In genomic region chr3:55718074-55718473, GRCh38 we compare ENCODE assay signal across 21 cellular contexts.
DNase-seq lines count a peak whose midpoint lies in the region; ATAC-seq, FAIRE-seq and TF ChIP-seq lines count a peak whose summit lies in the region.
"Had no signal": no experiment of that assay in that cellular context is flagged by ENCODE, and none has a peak within 500 bp of the region (broad histone marks: within the 10 kb centered on the region; RNA-seq: fewer than 3 reads in every experiment).

No MANE protein-coding gene starts in this region.

- no peaks in the 10 kb centered on the region for H3F3A ChIP-seq in smooth muscle cell (ENCODE audit: low read depth)

- H3K9me3 ChIP-seq in smooth muscle cell (replicated peaks; ENCODE audit: low read depth): no peaks in the 10 kb centered on the region
- H3K9me3 ChIP-seq: BLaER1 had no signal

- no peaks in the 10 kb centered on the region for H3K79me2 ChIP-seq in smooth muscle cell (ENCODE audit: low read depth)

- 26% methylated on average over 4 of the region's 4 CpGs for WGBS in smooth muscle cell (ENCODE audit: low lambda C conversion rate)

- H2AFZ ChIP-seq in smooth muscle cell (ENCODE audit: low read depth): no peak overlapping the region
- H2AFZ ChIP-seq: GM23338 had no signal

- no peaks in the 10 kb centered on the region for H3K4me1 ChIP-seq in smooth muscle cell (ENCODE audit: low read depth)

- H3K27me3 ChIP-seq in smooth muscle cell (ENCODE audit: low read depth): no peaks in the 10 kb centered on the region
- H3K27me3 ChIP-seq: BLaER1 had no signal

- no peak overlapping the region for H3K9ac ChIP-seq in smooth muscle cell (ENCODE audit: low read depth)
- H3K9ac ChIP-seq: BLaER1 had no signal

- H3K4me3 ChIP-seq in smooth muscle cell: no peak overlapping the region
- H3K4me3 ChIP-seq: BLaER1, GM23338 had no signal

- ATAC-seq in HG02852 (IDR thresholded peaks at IDR 0.05; ENCODE audit: unreplicated experiment): no peak
- ATAC-seq: CD8-positive, alpha-beta T cell; GM23338; HCT116 had no signal

- H3K4me2 ChIP-seq in smooth muscle cell: peak overlapping the region; percentile 10
- H3K4me2 ChIP-seq: BLaER1, GM23338 had no signal

- FAIRE-seq in endometrium (lab: Jason Lieb, UNC): peak; percentile 4
- FAIRE-seq: D721Med had no signal

- TF ChIP-seq CTCF in smooth muscle cell (IDR thresholded peaks at IDR 0.05; ENCODE audit: borderline replicate concordance, insufficient read depth, poor library complexity, severe bottlenecking): no peak

- peak; percentile 26 for DNase-seq in NCI-H146 (lab: John Stamatoyannopoulos, UW)
- DNase-seq in NCI-H146 treated with DMSO at 0.1 percent for 48 hours (lab: John Stamatoyannopoulos, UW; ENCODE audit: unreplicated experiment): no peak
- peak; percentile 18 for DNase-seq in NCI-H2227 treated with DMSO at 0.1 percent for 48 hours (lab: John Stamatoyannopoulos, UW)
- DNase-seq in smooth muscle cell (lab: John Stamatoyannopoulos, UW; ENCODE audit: unreplicated experiment): no peak
- DNase-seq in HuH-7.5 (ENCODE audit: low spot score): no peak
- DNase-seq in NCI-H774 (lab: John Stamatoyannopoulos, UW): no peak
- DNase-seq: CD8-positive, alpha-beta T cell; DMS79; NCI-H1105 treated with DMSO at 0.1 percent for 48 hours; NCI-H1930; NCI-H510A; OCI-M1; RPMI8226; SW 1271 had no signal

- H3K27ac ChIP-seq in smooth muscle cell (ENCODE audit: low read depth): no peak overlapping the region
- H3K27ac ChIP-seq: 22Rv1, BLaER1 had no signal

- H3K36me3 ChIP-seq in smooth muscle cell (ENCODE audit: low read depth): no peaks in the 10 kb centered on the region
- H3K36me3 ChIP-seq: BLaER1 had no signal

- no peaks in the 10 kb centered on the region for H4K20me1 ChIP-seq in smooth muscle cell (ENCODE audit: low read depth)
- H4K20me1 ChIP-seq: BLaER1 had no signal

Comparison
In these comparisons a context has a peak if more than half of its experiments do, and no peak if none do; other contexts are left out.
1. DNase-seq: peak in NCI-H146 (single experiment) and NCI-H2227 treated with DMSO at 0.1 percent for 48 hours (single experiment); none in NCI-H146 treated with DMSO at 0.1 percent for 48 hours (single experiment), smooth muscle cell (single experiment), HuH-7.5 (single experiment) and NCI-H774 (single experiment).